In genomic region chr2:28047698-28048097, GRCh38 we compare ENCODE assay signal across 16 cellular contexts.
A peak's percentile ranks its signal among the peaks of the same experiment; 100 is the strongest.
DNase-seq lines count a peak whose midpoint lies in the region; ATAC-seq and TF ChIP-seq lines count a peak whose summit lies in the region.
"Had no signal": no experiment of that assay in that cellular context is flagged by ENCODE, and none has a peak within 500 bp of the region (broad histone marks: within the 10 kb centered on the region; RNA-seq: fewer than 3 reads in every experiment).

No MANE protein-coding gene starts in this region.

- H3K27ac ChIP-seq in IMR-90 (ENCODE audit: insufficient read depth, low read length): peak overlapping the region; percentile 42; the same call in 1 of the 2 replicates
- no peak overlapping the region for H3K27ac ChIP-seq in tibial artery
- H3K27ac ChIP-seq: BLaER1, cardiac muscle cell, foreskin keratinocyte, suprapubic skin, WERI-Rb-1 had no signal

- H3K4me2 ChIP-seq in IMR-90 (ENCODE audit: low read depth, low read length): peak overlapping the region; percentile 35
- H3K4me2 ChIP-seq: BLaER1 had no signal

- H4K8ac ChIP-seq in IMR-90 (ENCODE audit: low read depth in 2 of 2, low read length in 2 of 2): no peak overlapping the region

- CTCF ChIA-PET in IMR-90 (lab: Yijun Ruan, JAX): no interaction called here

- H3K9ac ChIP-seq in IMR-90 (ENCODE audit: low read depth, low read length) (no peak overlapping the region), adipocyte (ENCODE audit: low read length) (no peak overlapping the region)
- H3K9ac ChIP-seq: BLaER1 had no signal

- TF ChIP-seq POLR2A in IMR-90 (IDR thresholded peaks at IDR 0.05; ENCODE audit: low read depth, low read length): no peak

- peaks cover 10% of the 10 kb centered on the region for H3K4me1 ChIP-seq in IMR-90 (ENCODE audit: control insufficient read depth, insufficient read depth, low read length)
- peaks cover 20% of the 10 kb centered on the region for H3K4me1 ChIP-seq in adipocyte (ENCODE audit: control insufficient read depth, insufficient read depth, low read length)
- peaks cover 0 to 18% (median 0%) of the 10 kb centered on the region in 4 donors for H3K4me1 ChIP-seq in tibial artery
- H3K4me1 ChIP-seq: BLaER1 had no signal

- no peak overlapping the region for H2BK15ac ChIP-seq in IMR-90 (ENCODE audit: low read depth, low read length)

- intact Hi-C loops in IMR-90 (cut with micrococcal nuclease): loop anchor here (2.0 kb wide), 1 partner anchor 343 kb away; no protein-coding TSS in a partner anchor
- intact Hi-C loops in tibial artery (cut with DNase I; ENCODE audit: low total_unique reads): no loop called here

- no peak overlapping the region for H2AFZ ChIP-seq in IMR-90 (replicated peaks; ENCODE audit: low read length, poor library complexity)

- H2AK9ac ChIP-seq in IMR-90 (replicated peaks; ENCODE audit: low read depth, low read length, poor library complexity): no peak overlapping the region

- H3K36me3 ChIP-seq in IMR-90 (ENCODE audit: control insufficient read depth, insufficient read depth, low read length) (no peaks in the 10 kb centered on the region), adipocyte (ENCODE audit: control insufficient read depth, insufficient read depth, low read length, severe bottlenecking) (no peaks in the 10 kb centered on the region), tibial artery (no peaks in the 10 kb centered on the region)
- H3K36me3 ChIP-seq: BLaER1, cardiac muscle cell, suprapubic skin, WERI-Rb-1 had no signal

- H2BK5ac ChIP-seq in IMR-90 (ENCODE audit: low read depth, low read length, poor library complexity, severe bottlenecking): peak overlapping the region; percentile 49

- dilution Hi-C loops in IMR-90 (cut with HindIII; ENCODE audit: low sequenced_read_pairs, unreplicated experiment): no loop called here

- no peaks in the 10 kb centered on the region for H3K79me1 ChIP-seq in IMR-90 (ENCODE audit: low read depth in 1 of 2, low read length in 2 of 2)

- H3K4ac ChIP-seq in IMR-90 (ENCODE audit: low read depth, low read length): no peak overlapping the region

- in situ Hi-C loops in IMR-90 (cut with MboI; ENCODE audit: low sequenced_read_pairs): no loop called here

- TF ChIP-seq CTCF in IMR-90 (conservative IDR thresholded peaks at IDR 0.05; ENCODE audit: low read depth, low read length) (no peak), tibial artery (IDR thresholded peaks at IDR 0.05) (no peak)

- H3K27me3 ChIP-seq in IMR-90 (ENCODE audit: control insufficient read depth, insufficient read depth, low read length) (no peaks in the 10 kb centered on the region), adipocyte (replicated peaks; ENCODE audit: control insufficient read depth, insufficient read depth, low read length) (no peaks in the 10 kb centered on the region), tibial artery (no peaks in the 10 kb centered on the region)
- H3K27me3 ChIP-seq: BLaER1, cardiac muscle cell, foreskin keratinocyte, suprapubic skin had no signal

- no peak overlapping the region for H4K5ac ChIP-seq in IMR-90 (ENCODE audit: low read depth, low read length)

- H3K18ac ChIP-seq in IMR-90 (ENCODE audit: low read depth, low read length): no peak overlapping the region

- 0 out of 2 replicates have a peak, but pooled peaks cover 2% of the 10 kb centered on the region for H3K9me1 ChIP-seq in IMR-90 (ENCODE audit: insufficient read depth, low read length)

- no peaks in the 10 kb centered on the region for H4K20me1 ChIP-seq in IMR-90 (ENCODE audit: insufficient read depth, low read length)
- H4K20me1 ChIP-seq: BLaER1 had no signal

- no peak overlapping the region for H2BK20ac ChIP-seq in IMR-90 (ENCODE audit: low read depth, low read length)

- H3K14ac ChIP-seq in IMR-90 (replicated peaks; ENCODE audit: low read depth, low read length): no peak overlapping the region

- DNase-seq in AG08396 (ENCODE audit: low spot score) (peak; percentile 49), IMR-90 (peak; percentile 81), adipocyte (ENCODE audit: low read depth) (peak; percentile 86), kidney glomerular epithelial cell (lab: John Stamatoyannopoulos, UW) (peak; percentile 30), tibial artery (no peak), SW 1271 (lab: John Stamatoyannopoulos, UW) (no peak)
- DNase-seq: activated T-cell treated with anti-CD3 and anti-CD28 coated beads, Interleukin-2, amount 50 U/mL, for 4 hours; NCI-H2029 treated with DMSO at 0.1 percent for 48 hours; posterior cingulate gyrus; WERI-Rb-1 had no signal

- H3K23ac ChIP-seq in IMR-90 (ENCODE audit: low read depth, low read length): no peak overlapping the region

- ATAC-seq in IMR-90 (ENCODE audit: low read depth) (peak; percentile 63), GM21717 (IDR thresholded peaks at IDR 0.05; ENCODE audit: unreplicated experiment) (no peak), GM21360 (IDR thresholded peaks at IDR 0.05; ENCODE audit: unreplicated experiment) (no peak)
- ATAC-seq: activated T-cell treated with anti-CD3 and anti-CD28 coated beads, Interleukin-2, amount 50 U/mL, for 4 hours; foreskin keratinocyte had no signal

- H3K9me3 ChIP-seq in IMR-90 (ENCODE audit: control insufficient read depth, insufficient read depth, low read length) (no peaks in the 10 kb centered on the region), adipocyte (ENCODE audit: control insufficient read depth, low read length) (no peaks in the 10 kb centered on the region), tibial artery (no peaks in the 10 kb centered on the region)
- H3K9me3 ChIP-seq: BLaER1, suprapubic skin had no signal

- TF ChIP-seq RAD21 in IMR-90 (IDR thresholded peaks at IDR 0.05; ENCODE audit: low read length): no peak

- no peak overlapping the region for H2AK5ac ChIP-seq in IMR-90 (ENCODE audit: low read depth, low read length)

- no peak overlapping the region for H2BK120ac ChIP-seq in IMR-90 (ENCODE audit: low read depth, low read length)

- H3K56ac ChIP-seq in IMR-90 (ENCODE audit: extremely low read depth, insufficient read depth, low read length): no peak overlapping the region

- H3K4me3 ChIP-seq in IMR-90 (ENCODE audit: insufficient read depth, low read depth, low read length) (no peak overlapping the region), adipocyte (ENCODE audit: low read length) (no peak overlapping the region), tibial artery (no peak overlapping the region)
- H3K4me3 ChIP-seq: BLaER1, cardiac muscle cell, suprapubic skin had no signal

- POLR2A ChIA-PET in IMR-90 (lab: Charles Lee; ENCODE audit: unreplicated experiment): no interaction called here

- BruUV-seq in IMR-90 (replicated peaks; lab: Mats Ljungman, UMichigan): no TSS peak

- H4K91ac ChIP-seq in IMR-90 (ENCODE audit: insufficient read depth, low read depth, low read length): no peak overlapping the region

TF ChIP-seq in IMR-90, 13 proteins besides CTCF, POLR2A, EP300 and RAD21:
- no peak for TF ChIP-seq FOS (IDR thresholded peaks at IDR 0.05; ENCODE audit: low read depth, low read length)
- TF ChIP-seq CEBPB (IDR thresholded peaks at IDR 0.05; ENCODE audit: low read depth, low read length): peak; percentile 80

Comparison
In these comparisons a context has a peak if more than half of its experiments do, and no peak if none do; other contexts are left out.
1. DNase-seq: peak in AG08396 (single experiment), IMR-90 (single experiment), adipocyte (single experiment) and kidney glomerular epithelial cell (single experiment); none in tibial artery (0 of 2) and SW 1271 (0 of 2).